17 cellular contexts compared by ENCODE assay signal in genomic region chr4:15213415-15213814, GRCh38.
DNase-seq lines count a peak whose midpoint lies in the region; ATAC-seq and TF ChIP-seq lines count a peak whose summit lies in the region.
"Had no signal": no experiment of that assay in that cellular context is flagged by ENCODE, and none has a peak within 500 bp of the region (broad histone marks: within the 10 kb centered on the region; RNA-seq: fewer than 3 reads in every experiment).

No MANE protein-coding gene starts in this region.

- H3K9me3 ChIP-seq in GM23248 (ENCODE audit: low read depth) (no peaks in the 10 kb centered on the region), aorta (ENCODE audit: control insufficient read depth, low read length) (no peaks in the 10 kb centered on the region)
- H3K9me3 ChIP-seq: BLaER1, Caco-2 had no signal

- H3K27ac Mint-ChIP-seq in activated CD8-positive, alpha-beta memory T cell treated with anti-CD3 and anti-CD28 coated beads, Interleukin-2, amount 10 ng/mL, durations not matched to agents 7 days and 5 days: no peak overlapping the region
- H3K27ac Mint-ChIP-seq: CD8-positive, alpha-beta memory T cell; H9; IgD-negative memory B cell had no signal

- intact Hi-C loops in aorta (cut with DNase I): no loop called here

- H3K36me3 Mint-ChIP-seq in activated CD8-positive, alpha-beta memory T cell treated with anti-CD3 and anti-CD28 coated beads, Interleukin-2, amount 10 ng/mL, durations not matched to agents 7 days and 5 days: no peaks in the 10 kb centered on the region
- H3K36me3 Mint-ChIP-seq: CD8-positive, alpha-beta memory T cell had no signal

- ATAC-seq in aorta (ENCODE audit: low FRiP score): peak; percentile 22
- no peak for ATAC-seq in activated CD8-positive, alpha-beta memory T cell treated with anti-CD3 and anti-CD28 coated beads, Interleukin-2, amount 10 ng/mL, durations not matched to agents 7 days and 5 days
- ATAC-seq: GM12878 had no signal

- no peaks in the 10 kb centered on the region for H3K79me2 ChIP-seq in GM23248 (ENCODE audit: insufficient read depth)

- CTCF ChIA-PET in activated CD8-positive, alpha-beta memory T cell treated with anti-CD3 and anti-CD28 coated beads, Interleukin-2, amount 10 ng/mL, durations not matched to agents 7 days and 5 days (lab: Charles Lee): interaction anchor here (1.4 kb wide), 1 partner anchor 18 kb away, joined by 4 read pairs; no protein-coding TSS in a partner anchor

- no peaks in the 10 kb centered on the region for H3K4me1 ChIP-seq in GM23248 (ENCODE audit: insufficient read depth)
- H3K4me1 ChIP-seq in aorta (ENCODE audit: control insufficient read depth in 1 of 2, insufficient read depth in 2 of 2, low read length in 2 of 2): peaks cover 0 to 3% of the 10 kb centered on the region in 2 donors
- H3K4me1 ChIP-seq: Caco-2 had no signal

- DNase-seq in AG10803 (ENCODE audit: low read depth): peak; percentile 77
- peak; percentile 25 for DNase-seq in GM23248
- DNase-seq in fibroblast of gingiva (ENCODE audit: low read depth): peak; percentile 42
- no peak for DNase-seq in aorta
- DNase-seq in hypothalamus (lab: John Stamatoyannopoulos, UW): no peak
- DNase-seq in NCI-H187 treated with DMSO at 0.1 percent for 48 hours (lab: John Stamatoyannopoulos, UW): no peak
- DNase-seq in activated CD8-positive, alpha-beta memory T cell treated with anti-CD3 and anti-CD28 coated beads, Interleukin-2, amount 10 ng/mL, durations not matched to agents 7 days and 5 days: no peak
- DNase-seq: ACHN; AML-193; Caco-2; CD8-positive, alpha-beta memory T cell; DND-41; GOT3; H9 had no signal

- in situ Hi-C loops in GM23248 (cut with MboI): no loop called here

- no peak overlapping the region for H3K4me2 ChIP-seq in GM23248 (ENCODE audit: unreplicated experiment)
- H3K4me2 ChIP-seq: BLaER1 had no signal

- H3K36me3 ChIP-seq in GM23248 (ENCODE audit: low read depth) (no peaks in the 10 kb centered on the region), aorta (ENCODE audit: control insufficient read depth in 1 of 2, insufficient read depth in 2 of 2, low read length in 1 of 2) (peaks cover 0 to 2% of the 10 kb centered on the region in 2 donors)
- H3K36me3 ChIP-seq: BLaER1 had no signal

- H3K4me3 ChIP-seq in AG10803 (ENCODE audit: low read length) (no peak overlapping the region), GM23248 (no peak overlapping the region), aorta (ENCODE audit: low read length in 2 of 2) (no peak overlapping the region)
- H3K4me3 ChIP-seq: BLaER1, GM12878 had no signal

- WGBS in GM23248 (ENCODE audit: low coverage in 1 of 2, low lambda C conversion rate in 2 of 2, missing lambda C conversion rate in 2 of 2), 2 experiments: 1 to 3% methylated on average over 4 of the region's 4 CpGs
- 61 to 68% methylated on average over 4 of the region's 4 CpGs for WGBS in aorta, 2 donors

- H3K27me3 Mint-ChIP-seq in activated CD8-positive, alpha-beta memory T cell treated with anti-CD3 and anti-CD28 coated beads, Interleukin-2, amount 10 ng/mL, durations not matched to agents 7 days and 5 days: peaks cover 14% of the 10 kb centered on the region

- H2AFZ ChIP-seq in GM23248: no peak overlapping the region

- no peaks in the 10 kb centered on the region for H4K20me1 ChIP-seq in GM23248 (ENCODE audit: insufficient read depth)
- H4K20me1 ChIP-seq: BLaER1 had no signal

- no peaks in the 10 kb centered on the region for H3F3A ChIP-seq in GM23248 (ENCODE audit: insufficient read depth)

- H3K27ac ChIP-seq in GM23248: no peak overlapping the region
- H3K27ac ChIP-seq in aorta (ENCODE audit: low read depth in 1 of 2, low read length in 2 of 2): no peak overlapping the region
- H3K27ac ChIP-seq: BLaER1 had no signal

- no peaks in the 10 kb centered on the region for H3K9me2 ChIP-seq in GM23248 (ENCODE audit: insufficient read depth)

- no peak overlapping the region for H3K9ac ChIP-seq in GM23248
- H3K9ac ChIP-seq: BLaER1 had no signal

- H3K4me1 Mint-ChIP-seq in activated CD8-positive, alpha-beta memory T cell treated with anti-CD3 and anti-CD28 coated beads, Interleukin-2, amount 10 ng/mL, durations not matched to agents 7 days and 5 days: no peaks in the 10 kb centered on the region
- H3K4me1 Mint-ChIP-seq: CD8-positive, alpha-beta memory T cell; IgD-negative memory B cell had no signal

- H3K9me3 Mint-ChIP-seq in activated CD8-positive, alpha-beta memory T cell treated with anti-CD3 and anti-CD28 coated beads, Interleukin-2, amount 10 ng/mL, durations not matched to agents 7 days and 5 days (ENCODE audit: low read depth): no peaks in the 10 kb centered on the region
- H3K9me3 Mint-ChIP-seq: H9 had no signal

- no peak overlapping the region for H3K4me3 Mint-ChIP-seq in activated CD8-positive, alpha-beta memory T cell treated with anti-CD3 and anti-CD28 coated beads, Interleukin-2, amount 10 ng/mL, durations not matched to agents 7 days and 5 days
- H3K4me3 Mint-ChIP-seq: CD8-positive, alpha-beta memory T cell; H9; IgD-negative memory B cell had no signal

- H3K27me3 ChIP-seq in GM23248 (replicated peaks; ENCODE audit: insufficient read depth) (peaks cover 26% of the 10 kb centered on the region), aorta (ENCODE audit: control insufficient read depth in 1 of 2, insufficient read depth in 2 of 2, low read length in 1 of 2) (no peaks in the 10 kb centered on the region)
- H3K27me3 ChIP-seq: BLaER1 had no signal

- no peak for TF ChIP-seq CTCF in AG10803 (conservative IDR thresholded peaks at IDR 0.05; ENCODE audit: low read length)

Comparison
In these comparisons a context has a peak if more than half of its experiments do, and no peak if none do; other contexts are left out.
1. DNase-seq: peak in AG10803 (single experiment), GM23248 (single experiment) and fibroblast of gingiva (single experiment); none in aorta (0 of 2), hypothalamus (0 of 51), NCI-H187 treated with DMSO at 0.1 percent for 48 hours (single experiment) and activated CD8-positive, alpha-beta memory T cell treated with anti-CD3 and anti-CD28 coated beads, Interleukin-2, amount 10 ng/mL, durations not matched to agents 7 days and 5 days (single experiment).